ENCODE assay signal across 8 cellular contexts in genomic region chr12:130838284-130838950, GRCh38. TPM values are rescaled to one million over a fixed set of nuclear protein-coding genes. Genes with fewer than 3 reads are reported as not detected.
DNase-seq lines count a peak whose midpoint lies in the region; ATAC-seq and TF ChIP-seq lines count a peak whose summit lies in the region.

No MANE protein-coding gene starts in this region.

- no peaks in the 10 kb centered on the region for H3K9me3 ChIP-seq in right atrium auricular region

- H3K27ac ChIP-seq in right atrium auricular region = peak overlapping the region; percentile 83 to 92

- peaks cover 0 to 4% of the 10 kb centered on the region in 2 donors for H3K9me3 Mint-ChIP-seq in activated naive CD4-positive, alpha-beta T cell treated with anti-CD3 and anti-CD28 coated beads, Interleukin-2, amount 50 U/mL, for 72 hours

- peak overlapping the region in 1 of 2 donors; percentile 22 for H3K27ac Mint-ChIP-seq in activated naive CD4-positive, alpha-beta T cell treated with anti-CD3 and anti-CD28 coated beads, Interleukin-2, amount 50 U/mL, for 72 hours

- peaks cover 0 to 4% of the 10 kb centered on the region in 2 donors for H3K36me3 Mint-ChIP-seq in activated naive CD4-positive, alpha-beta T cell treated with anti-CD3 and anti-CD28 coated beads, Interleukin-2, amount 50 U/mL, for 72 hours

- H3K27me3 ChIP-seq in right atrium auricular region = no peaks in the 10 kb centered on the region

- ATAC-seq in HG02798 (IDR thresholded peaks at IDR 0.05; ENCODE audit: poor library complexity, unreplicated experiment) = peak; percentile 17
- ATAC-seq in activated naive CD4-positive, alpha-beta T cell treated with anti-CD3 and anti-CD28 coated beads, Interleukin-2, amount 50 U/mL, for 72 hours = peak; percentile 31 to 40

- DNase-seq in NCI-H510A treated with DMSO at 0.1 percent for 48 hours (lab: John Stamatoyannopoulos, UW) = peak; percentile 43
- DNase-seq in NCI-H510A (lab: John Stamatoyannopoulos, UW) = no peak
- peak; percentile 29 for DNase-seq in NCI-H524 treated with DMSO at 0.1 percent for 48 hours (lab: John Stamatoyannopoulos, UW)
- DNase-seq in activated naive CD4-positive, alpha-beta T cell treated with anti-CD3 and anti-CD28 coated beads, Interleukin-2, amount 50 U/mL, for 72 hours (ENCODE audit: low spot score in 2 of 2) = peak; percentile 29 to 58
- DNase-seq in right atrium auricular region (ENCODE audit: low spot score) = no peak
- peak; percentile 71 for DNase-seq in retina
- DNase-seq in HuH-7 (ENCODE audit: low spot score) = no peak

- H3K4me1 ChIP-seq in right atrium auricular region = peaks cover 0 to 28% of the 10 kb centered on the region in 2 donors

- no peaks in the 10 kb centered on the region for H3K36me3 ChIP-seq in right atrium auricular region

- peak overlapping the region; percentile 97 to 100 for H3K4me3 ChIP-seq in right atrium auricular region

- TF ChIP-seq CTCF in right atrium auricular region (IDR thresholded peaks at IDR 0.05) = no peak

RNA-seq across cellular contexts. Expression of gene STX2, which starts 0.6 kb away (rescaled TPM):
- 10 to 100 TPM; 14.4 to 16.6 TPM for total RNA-seq in activated naive CD4-positive, alpha-beta T cell treated with anti-CD3 and anti-CD28 coated beads, Interleukin-2, amount 50 U/mL, for 72 hours
- total RNA-seq in right atrium auricular region = 10 to 100 TPM; 24.5 to 26.3 TPM

RNA-seq across cellular contexts. Expression of gene RAN, which starts 33.4 kb away (rescaled TPM):
- total RNA-seq in activated naive CD4-positive, alpha-beta T cell treated with anti-CD3 and anti-CD28 coated beads, Interleukin-2, amount 50 U/mL, for 72 hours = 1,000 to 10,000 TPM; 1,428 to 1,822 TPM
- total RNA-seq in right atrium auricular region = 100 to 1,000 TPM; 122 to 156 TPM

Comparison
In these comparisons a context has a peak if more than half of its experiments do, and no peak if none do; other contexts are left out.
1. DNase-seq: peak in NCI-H510A treated with DMSO at 0.1 percent for 48 hours (single experiment), NCI-H524 treated with DMSO at 0.1 percent for 48 hours (single experiment), activated naive CD4-positive, alpha-beta T cell treated with anti-CD3 and anti-CD28 coated beads, Interleukin-2, amount 50 U/mL, for 72 hours (2 of 2) and retina (single experiment); none in NCI-H510A (single experiment), right atrium auricular region (single experiment) and HuH-7 (single experiment).
2. RNA of gene RAN, which starts 33.4 kb away (total RNA-seq): 1,428 to 1,822 TPM in activated naive CD4-positive, alpha-beta T cell treated with anti-CD3 and anti-CD28 coated beads, Interleukin-2, amount 50 U/mL, for 72 hours; 122 to 156 TPM in right atrium auricular region; every median in the first group is over 4 times any median in the second.